Comparison of ENCODE assay signal across 10 cellular contexts in the genomic region with DNA sequence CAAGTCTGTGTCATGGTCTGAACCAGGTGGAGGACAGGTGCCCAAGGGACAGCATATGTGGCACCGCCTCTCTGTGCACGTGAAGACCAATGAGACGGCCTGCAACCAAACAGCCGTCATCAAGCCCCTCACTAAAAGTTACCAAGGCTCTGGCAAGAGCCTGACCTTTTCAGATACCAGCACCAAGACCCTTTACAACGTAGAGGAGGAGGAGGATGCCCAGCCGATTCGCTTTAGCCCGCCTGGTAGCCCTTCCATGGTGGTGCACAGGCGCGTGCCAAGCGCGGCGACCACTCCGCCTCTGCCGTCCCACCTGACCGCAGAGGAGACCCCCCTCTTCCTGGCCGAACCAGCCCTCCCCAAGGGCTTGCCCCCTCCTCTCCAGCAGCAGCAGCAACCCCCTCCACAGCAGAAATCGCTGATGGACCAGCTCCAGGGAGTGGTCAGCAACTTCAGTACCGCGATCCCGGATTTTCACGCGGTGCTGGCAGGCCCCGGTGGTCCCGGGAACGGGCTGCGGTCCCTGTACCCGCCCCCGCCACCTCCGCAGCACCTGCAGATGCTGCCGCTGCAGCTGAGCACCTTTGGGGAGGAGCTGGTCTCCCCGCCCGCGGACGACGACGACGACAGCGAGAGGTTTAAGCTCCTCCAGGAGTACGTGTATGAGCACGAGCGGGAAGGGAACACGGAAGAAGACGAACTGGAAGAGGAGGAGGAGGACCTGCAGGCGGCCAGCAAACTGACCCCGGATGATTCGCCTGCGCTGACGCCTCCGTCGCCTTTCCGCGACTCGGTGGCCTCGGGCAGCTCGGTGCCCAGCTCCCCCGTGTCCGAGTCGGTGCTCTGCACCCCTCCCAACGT.
DNase-seq lines count a peak whose midpoint lies in the region; ATAC-seq and TF ChIP-seq lines count a peak whose summit lies in the region.
"Had no signal": no experiment of that assay in that cellular context is flagged by ENCODE, and none has a peak within 500 bp of the region (broad histone marks: within the 10 kb centered on the region; RNA-seq: fewer than 3 reads in every experiment).

No MANE protein-coding gene starts in this region.

- intact Hi-C loops in dendritic cell treated with granulocyte-macrophage colony-stimulating factor and Interleukin-4, amounts not matched to agents 40 ng/mL and 50 ng/mL, for 4 days (cut with micrococcal nuclease) = no loop called here
- intact Hi-C loops in gastrocnemius medialis (cut with DNase I; ENCODE audit: low total_unique reads) = no loop called here

- H3K4me3 ChIP-seq in GM06990 (replicated peaks; ENCODE audit: low read depth, low read length) = no peak overlapping the region
- H3K4me3 ChIP-seq in gastrocnemius medialis = peak overlapping the region; percentile 28 to 37 (median 30)

- H3K36me3 ChIP-seq in GM06990 (ENCODE audit: control insufficient read depth, insufficient read depth, low read length) (no peaks in the 10 kb centered on the region), gastrocnemius medialis (no peaks in the 10 kb centered on the region)

- no peak for ATAC-seq in gastrocnemius medialis
- no peak for ATAC-seq in HG03135 (IDR thresholded peaks at IDR 0.05; ENCODE audit: unreplicated experiment)

- peak; percentile 8 for DNase-seq in GM06990 (ENCODE audit: extremely low read depth, insufficient read length)
- DNase-seq in iris pigment epithelial cell (ENCODE audit: low read depth) = peak; percentile 11
- no peak for DNase-seq in gastrocnemius medialis
- no peak for DNase-seq in activated CD4-positive, alpha-beta T cell treated with anti-CD3 and anti-CD28 coated beads, Interleukin-2, amount 10 ng/mL, durations not matched to agents 7 days and 5 days
- DNase-seq in NCI-H82 treated with DMSO at 0.1 percent for 48 hours (lab: John Stamatoyannopoulos, UW; ENCODE audit: unreplicated experiment) = no peak
- DNase-seq in stimulated activated CD4-positive, alpha-beta T cell treated with anti-CD3 and anti-CD28 coated beads, Interleukin-4, amount 100 ng/mL, for 24 hours = no peak
- DNase-seq: effector CD4-positive, alpha-beta T cell; GF-D8 had no signal

- no peaks in the 10 kb centered on the region for H3K36me3 Mint-ChIP-seq in dendritic cell treated with granulocyte-macrophage colony-stimulating factor and Interleukin-4, amounts not matched to agents 40 ng/mL and 50 ng/mL, for 4 days (ENCODE audit: low read depth)
- H3K36me3 Mint-ChIP-seq in activated CD4-positive, alpha-beta T cell treated with anti-CD3 and anti-CD28 coated beads, Interleukin-2, amount 10 ng/mL, durations not matched to agents 7 days and 5 days (ENCODE audit: low read depth) = no peaks in the 10 kb centered on the region

- H3K4me1 Mint-ChIP-seq in dendritic cell treated with granulocyte-macrophage colony-stimulating factor and Interleukin-4, amounts not matched to agents 40 ng/mL and 50 ng/mL, for 4 days (ENCODE audit: low read depth) = peaks cover 10% of the 10 kb centered on the region
- no peaks in the 10 kb centered on the region for H3K4me1 Mint-ChIP-seq in activated CD4-positive, alpha-beta T cell treated with anti-CD3 and anti-CD28 coated beads, Interleukin-2, amount 10 ng/mL, durations not matched to agents 7 days and 5 days

- H3K27me3 ChIP-seq in GM06990 (replicated peaks; ENCODE audit: control insufficient read depth, insufficient read depth, low read length) = no peaks in the 10 kb centered on the region
- peaks cover 0 to 9% (median 3%) of the 10 kb centered on the region in 3 donors for H3K27me3 ChIP-seq in gastrocnemius medialis

- TF ChIP-seq POLR2A in gastrocnemius medialis (IDR thresholded peaks at IDR 0.05) = no peak

- H3K9me3 Mint-ChIP-seq in dendritic cell treated with granulocyte-macrophage colony-stimulating factor and Interleukin-4, amounts not matched to agents 40 ng/mL and 50 ng/mL, for 4 days = no peaks in the 10 kb centered on the region
- H3K9me3 Mint-ChIP-seq in activated CD4-positive, alpha-beta T cell treated with anti-CD3 and anti-CD28 coated beads, Interleukin-2, amount 10 ng/mL, durations not matched to agents 7 days and 5 days = no peaks in the 10 kb centered on the region

- H3K27me3 Mint-ChIP-seq in dendritic cell treated with granulocyte-macrophage colony-stimulating factor and Interleukin-4, amounts not matched to agents 40 ng/mL and 50 ng/mL, for 4 days = peaks cover 18% of the 10 kb centered on the region
- H3K27me3 Mint-ChIP-seq in activated CD4-positive, alpha-beta T cell treated with anti-CD3 and anti-CD28 coated beads, Interleukin-2, amount 10 ng/mL, durations not matched to agents 7 days and 5 days = peaks cover 22% of the 10 kb centered on the region

- CTCF ChIA-PET in activated CD4-positive, alpha-beta T cell treated with anti-CD3 and anti-CD28 coated beads, Interleukin-2, amount 10 ng/mL, durations not matched to agents 7 days and 5 days (lab: Charles Lee) = interaction anchor here (1.0 kb wide), 1 partner anchor 11 kb away, joined by 3 read pairs; no protein-coding TSS in a partner anchor

- H3K27ac ChIP-seq in gastrocnemius medialis = no peak overlapping the region

- POLR2A ChIA-PET in activated CD4-positive, alpha-beta T cell treated with anti-CD3 and anti-CD28 coated beads, Interleukin-2, amount 10 ng/mL, durations not matched to agents 7 days and 5 days (lab: Charles Lee) = no interaction called here

- no peaks in the 10 kb centered on the region for H3K9me3 ChIP-seq in gastrocnemius medialis

- H3K4me1 ChIP-seq in gastrocnemius medialis = no peaks in the 10 kb centered on the region

- H3K27ac Mint-ChIP-seq in dendritic cell treated with granulocyte-macrophage colony-stimulating factor and Interleukin-4, amounts not matched to agents 40 ng/mL and 50 ng/mL, for 4 days = no peak overlapping the region
- H3K27ac Mint-ChIP-seq in activated CD4-positive, alpha-beta T cell treated with anti-CD3 and anti-CD28 coated beads, Interleukin-2, amount 10 ng/mL, durations not matched to agents 7 days and 5 days = no peak overlapping the region

- in situ Hi-C loops in gastrocnemius medialis (cut with MboI; ENCODE audit: low sequenced_read_pairs in 4 of 4) = no loop called here

- H3K4me3 Mint-ChIP-seq in dendritic cell treated with granulocyte-macrophage colony-stimulating factor and Interleukin-4, amounts not matched to agents 40 ng/mL and 50 ng/mL, for 4 days = peak overlapping the region; percentile 73
- no peak overlapping the region for H3K4me3 Mint-ChIP-seq in activated CD4-positive, alpha-beta T cell treated with anti-CD3 and anti-CD28 coated beads, Interleukin-2, amount 10 ng/mL, durations not matched to agents 7 days and 5 days

- TF ChIP-seq CTCF in GM06990 (IDR thresholded peaks at IDR 0.05; ENCODE audit: insufficient read depth, low read length, poor library complexity, severe bottlenecking) (no peak), gastrocnemius medialis (IDR thresholded peaks at IDR 0.05 in 4 of 5, conservative IDR thresholded peaks at IDR 0.05 in 1 of 5) (no peak)

Comparison
In these comparisons a context has a peak if more than half of its experiments do, and no peak if none do; other contexts are left out.
1. DNase-seq: peak in GM06990 (single experiment) and iris pigment epithelial cell (single experiment); none in gastrocnemius medialis (0 of 2), activated CD4-positive, alpha-beta T cell treated with anti-CD3 and anti-CD28 coated beads, Interleukin-2, amount 10 ng/mL, durations not matched to agents 7 days and 5 days (single experiment), NCI-H82 treated with DMSO at 0.1 percent for 48 hours (single experiment) and stimulated activated CD4-positive, alpha-beta T cell treated with anti-CD3 and anti-CD28 coated beads, Interleukin-4, amount 100 ng/mL, for 24 hours (single experiment).